In the genomic region with DNA sequence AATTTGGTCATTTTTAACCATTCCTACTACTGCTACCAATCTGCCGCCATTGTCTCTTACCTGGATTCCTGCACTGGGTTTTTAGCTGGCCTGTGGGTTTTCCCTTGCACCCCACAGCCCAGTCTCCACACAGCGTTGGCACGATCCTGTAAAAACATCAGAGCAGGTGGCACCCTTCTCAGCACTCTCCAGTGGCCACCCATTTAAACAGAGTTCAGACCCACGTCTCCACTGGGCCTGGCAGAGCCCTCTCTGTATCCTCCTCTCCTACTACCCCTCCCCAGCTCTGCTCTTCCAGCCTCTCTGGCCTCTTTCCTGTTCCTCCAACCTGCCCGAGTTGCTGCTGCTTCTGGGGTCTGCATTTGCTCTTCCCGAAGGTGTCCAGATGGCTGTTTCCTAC, we compare ENCODE assay signal across 31 cellular contexts.
"Had no signal": no experiment of that assay in that cellular context is flagged by ENCODE, and none has a peak within 500 bp of the region (broad histone marks: within the 10 kb centered on the region; RNA-seq: fewer than 3 reads in every experiment).

No MANE protein-coding gene starts in this region.

- H3K9me3 ChIP-seq: colonic mucosa, esophagus muscularis mucosa, gastroesophageal sphincter, right lobe of liver, suprapubic skin, transverse colon had no signal

- H3K27ac Mint-ChIP-seq: dendritic cell treated with granulocyte-macrophage colony-stimulating factor and Interleukin-4, amounts not matched to agents 40 ng/mL and 50 ng/mL, for 4 days; endodermal cell; immature natural killer cell; memory B cell; nephron progenitor cell; progenitor cell of endocrine pancreas; stimulated activated naive CD8-positive, alpha-beta T cell treated with anti-CD3 and anti-CD28 coated beads, Interleukin-15, amount 100 ng/mL, for 72 hours had no signal

- H3K36me3 Mint-ChIP-seq: immature natural killer cell; memory B cell; naive thymus-derived CD4-positive, alpha-beta T cell had no signal

- DNase-seq: colonic mucosa; effector CD8-positive, alpha-beta T cell; endodermal cell; foreskin keratinocyte; heart right ventricle; hypothalamus; immature natural killer cell; islet precursor cell; kidney glomerular epithelial cell; left colon; midbrain; naive thymus-derived CD4-positive, alpha-beta T cell; nephron progenitor cell; occipital lobe; right lobe of liver; small intestine; stimulated activated CD4-positive, alpha-beta T cell treated with anti-CD3 and anti-CD28 coated beads, Interleukin-15, amount 100 ng/mL, for 24 hours; stimulated activated CD4-positive, alpha-beta T cell treated with anti-CD3 and anti-CD28 coated beads, Interleukin-2, amount 100 ng/mL, for 48 hours; stimulated activated CD8-positive, alpha-beta memory T cell treated with anti-CD3 and anti-CD28 coated beads, Interleukin-4, amount 100 ng/mL, for 48 hours; stimulated activated naive CD4-positive, alpha-beta T cell; stimulated activated naive CD8-positive, alpha-beta T cell treated with anti-CD3 and anti-CD28 coated beads, Interleukin-15, amount 100 ng/mL, for 72 hours; transverse colon had no signal

- H3K4me1 ChIP-seq: colonic mucosa, foreskin keratinocyte, gastroesophageal sphincter, parathyroid adenoma, right lobe of liver, suprapubic skin had no signal

- H3K27me3 ChIP-seq: colonic mucosa, esophagus muscularis mucosa, foreskin keratinocyte, gastroesophageal sphincter, heart right ventricle, right lobe of liver, suprapubic skin, transverse colon had no signal

- H3K36me3 ChIP-seq: colonic mucosa, esophagus muscularis mucosa, gastroesophageal sphincter, heart right ventricle, right lobe of liver, suprapubic skin, transverse colon had no signal

- ATAC-seq: foreskin keratinocyte; gastroesophageal sphincter; heart right ventricle; left colon; naive thymus-derived CD4-positive, alpha-beta T cell; right lobe of liver; stimulated activated naive CD8-positive, alpha-beta T cell treated with anti-CD3 and anti-CD28 coated beads, Interleukin-15, amount 100 ng/mL, for 72 hours had no signal

- H3K4me1 Mint-ChIP-seq: immature natural killer cell had no signal

- H3K4me3 ChIP-seq: colonic mucosa, esophagus muscularis mucosa, gastroesophageal sphincter, heart right ventricle, lung, right lobe of liver, suprapubic skin, transverse colon had no signal

- H3K4me3 Mint-ChIP-seq: central memory CD8-positive, alpha-beta T cell; dendritic cell treated with granulocyte-macrophage colony-stimulating factor and Interleukin-4, amounts not matched to agents 40 ng/mL and 50 ng/mL, for 4 days; endodermal cell; immature natural killer cell; memory B cell; nephron progenitor cell; stimulated activated naive CD8-positive, alpha-beta T cell treated with anti-CD3 and anti-CD28 coated beads, Interleukin-15, amount 100 ng/mL, for 72 hours had no signal

- H3K27ac ChIP-seq: esophagus muscularis mucosa, foreskin keratinocyte, gastroesophageal sphincter, heart right ventricle, parathyroid adenoma, right lobe of liver, suprapubic skin had no signal

- FAIRE-seq: small intestine had no signal

- H3K27me3 Mint-ChIP-seq: dendritic cell treated with granulocyte-macrophage colony-stimulating factor and Interleukin-4, amounts not matched to agents 40 ng/mL and 50 ng/mL, for 4 days; progenitor cell of endocrine pancreas; stimulated activated naive CD8-positive, alpha-beta T cell treated with anti-CD3 and anti-CD28 coated beads, Interleukin-15, amount 100 ng/mL, for 72 hours had no signal

- H3K9me3 Mint-ChIP-seq: central memory CD8-positive, alpha-beta T cell; immature natural killer cell had no signal
